Comparison of ENCODE assay signal across 16 cellular contexts in the genomic region with DNA sequence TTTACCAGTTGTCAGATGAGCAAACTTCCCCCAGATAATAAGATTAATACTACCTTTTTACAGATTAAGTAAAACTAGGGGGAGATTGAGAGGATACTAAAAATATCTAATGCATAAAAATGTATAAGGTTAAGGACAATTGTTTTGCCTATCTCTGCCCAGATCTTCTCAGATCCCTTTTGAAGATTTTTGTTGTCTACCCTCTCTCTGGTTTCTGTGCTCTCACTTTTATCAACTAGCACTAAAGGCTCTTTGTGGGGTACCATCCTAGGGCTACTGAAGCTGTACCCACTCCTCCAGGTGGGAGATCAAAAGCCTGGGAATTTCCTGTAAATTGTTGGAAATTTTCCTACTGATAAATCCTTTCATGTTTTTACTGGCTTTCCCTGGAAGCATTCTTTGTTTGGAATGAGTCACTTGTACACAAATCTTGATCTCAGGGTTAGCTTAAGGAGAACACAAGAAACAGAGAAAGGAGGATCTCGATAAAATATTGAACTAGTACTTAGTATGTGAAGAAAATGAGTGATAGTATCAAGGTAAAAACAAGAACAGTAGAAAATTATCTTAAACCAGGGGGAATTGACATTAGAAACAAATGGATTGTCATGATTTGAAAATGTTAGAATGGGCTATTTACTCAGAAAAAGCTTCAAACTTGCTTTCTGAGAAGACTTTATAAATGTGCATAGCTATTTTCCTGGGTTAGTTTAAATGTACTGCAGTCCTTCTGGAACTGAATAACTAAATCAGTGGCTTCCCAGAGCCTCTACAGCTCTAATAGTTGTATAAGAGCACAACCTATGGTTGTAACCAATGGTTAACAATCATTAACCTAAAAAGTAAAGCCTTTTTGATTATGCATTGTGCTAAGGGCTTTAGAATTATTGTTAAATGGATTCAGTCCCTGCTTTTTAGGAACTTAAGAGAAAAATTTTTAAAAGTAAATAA.
DNase-seq lines count a peak whose midpoint lies in the region; ATAC-seq, FAIRE-seq and TF ChIP-seq lines count a peak whose summit lies in the region.
"Had no signal": no experiment of that assay in that cellular context is flagged by ENCODE, and none has a peak within 500 bp of the region (broad histone marks: within the 10 kb centered on the region; RNA-seq: fewer than 3 reads in every experiment).

No MANE protein-coding gene starts in this region.

- peak overlapping the region; percentile 67 to 87 for H3K27ac ChIP-seq in A549
- no peak overlapping the region for H3K27ac ChIP-seq in IMR-90 (ENCODE audit: insufficient read depth, low read length)
- no peak overlapping the region for H3K27ac ChIP-seq in astrocyte (ENCODE audit: low read depth, low read length)
- H3K27ac ChIP-seq: esophagus squamous epithelium, neural progenitor cell, PC-9 had no signal

- CTCF ChIA-PET in A549 (lab: Yijun Ruan, JAX) (interaction anchor here (0.6 kb wide), 1 partner anchor 208 kb away, joined by 3 read pairs; no protein-coding TSS in a partner anchor), IMR-90 (lab: Yijun Ruan, JAX) (no interaction called here)

- H3K4me3 ChIP-seq in A549 (no peak overlapping the region), IMR-90 (ENCODE audit: insufficient read depth, low read depth, low read length) (no peak overlapping the region), astrocyte (ENCODE audit: insufficient read depth, low read depth, low read length) (no peak overlapping the region)
- H3K4me3 ChIP-seq: esophagus squamous epithelium, neural progenitor cell, PC-9 had no signal

- H2BK5ac ChIP-seq in IMR-90 (ENCODE audit: low read depth, low read length, poor library complexity, severe bottlenecking) = no peak overlapping the region

- WGBS in A549 (ENCODE audit: missing lambda C conversion rate) = 0% methylated on average over 1 of the region's 1 CpG
- WGBS in IMR-90 (ENCODE audit: extremely low coverage in 2 of 2, insufficient read length in 1 of 2), 2 experiments = no CpG with 5 or more reads among the region's 1 CpG

- no peak overlapping the region for H2AK5ac ChIP-seq in IMR-90 (ENCODE audit: low read depth, low read length)

- intact Hi-C loops in IMR-90 (cut with micrococcal nuclease) (no loop called here), CD14-positive monocyte (cut with micrococcal nuclease) (no loop called here)

- no peak overlapping the region for H4K5ac ChIP-seq in IMR-90 (ENCODE audit: low read depth, low read length)

- H3K56ac ChIP-seq in IMR-90 (ENCODE audit: extremely low read depth, insufficient read depth, low read length) = no peak overlapping the region

- no peak overlapping the region for H2AK9ac ChIP-seq in IMR-90 (replicated peaks; ENCODE audit: low read depth, low read length, poor library complexity)

- no peak overlapping the region; a peak in 1 of 4 replicates for H4K8ac ChIP-seq in IMR-90 (ENCODE audit: low read depth in 2 of 2, low read length in 2 of 2)

- DNase-seq in A549 (ENCODE audit: low read depth in 1 of 2, low spot score in 1 of 2) = peak; percentile 23 to 74
- peak; percentile 31 for DNase-seq in IMR-90
- DNase-seq in astrocyte (ENCODE audit: low read depth) = peak; percentile 21
- DNase-seq in glomerular endothelial cell (ENCODE audit: extremely low read depth, low read depth, low spot score) = peak; percentile 25
- no peak for DNase-seq in CD14-positive monocyte (ENCODE audit: low spot score)
- DNase-seq in activated naive CD4-positive, alpha-beta T cell (lab: John Stamatoyannopoulos, UW) = no peak
- no peak for DNase-seq in D341Med (ENCODE audit: low spot score)
- DNase-seq: activated CD4-positive, alpha-beta T cell treated with anti-CD3 and anti-CD28 coated beads, Interleukin-2, amount 50 U/mL, for 1 hour; activated naive CD4-positive, alpha-beta T cell treated with anti-CD3 and anti-CD28 coated beads, Interleukin-2, amount 10 ng/mL, durations not matched to agents 7 days and 5 days; CD4-positive, alpha-beta memory T cell; esophagus squamous epithelium; midbrain; NCI-H69; PC-9 had no signal

- no peaks in the 10 kb centered on the region for H3K79me1 ChIP-seq in IMR-90 (ENCODE audit: low read depth in 1 of 2, low read length in 2 of 2)

- H3K27ac Mint-ChIP-seq in astrocyte (ENCODE audit: unreplicated experiment) (no peak overlapping the region), CD14-positive monocyte (no peak overlapping the region)
- H3K27ac Mint-ChIP-seq: activated naive CD4-positive, alpha-beta T cell treated with anti-CD3 and anti-CD28 coated beads, Interleukin-2, amount 10 ng/mL, durations not matched to agents 7 days and 5 days; CD4-positive, alpha-beta memory T cell; neural progenitor cell had no signal

- H3K9me3 Mint-ChIP-seq in astrocyte (ENCODE audit: unreplicated experiment) = no peaks in the 10 kb centered on the region
- H3K9me3 Mint-ChIP-seq in CD14-positive monocyte = peaks cover 0 to 7% (median 0%) of the 10 kb centered on the region in 7 donors
- H3K9me3 Mint-ChIP-seq: activated naive CD4-positive, alpha-beta T cell treated with anti-CD3 and anti-CD28 coated beads, Interleukin-2, amount 10 ng/mL, durations not matched to agents 7 days and 5 days; neural progenitor cell had no signal

- no peak overlapping the region for H4K91ac ChIP-seq in IMR-90 (ENCODE audit: insufficient read depth, low read depth, low read length)

- H4K20me1 ChIP-seq in IMR-90 (ENCODE audit: insufficient read depth, low read length) (no peaks in the 10 kb centered on the region), astrocyte (ENCODE audit: insufficient read depth, low read length) (no peaks in the 10 kb centered on the region)

- POLR2A ChIA-PET in A549 (lab: Yijun Ruan, JAX) = no interaction called here
- POLR2A ChIA-PET in IMR-90 (lab: Charles Lee; ENCODE audit: unreplicated experiment) = no interaction called here

- no peak overlapping the region for H2AFZ ChIP-seq in IMR-90 (replicated peaks; ENCODE audit: low read length, poor library complexity)
- no peak overlapping the region for H2AFZ ChIP-seq in astrocyte (ENCODE audit: low read depth, low read length)
- H2AFZ ChIP-seq: neural progenitor cell, PC-9 had no signal

- ATAC-seq in A549 (peak; percentile 77 to 91), IMR-90 (ENCODE audit: low read depth) (0 out of 2 replicates have a peak, but pooled peaks have one; percentile 29), HG03045 (IDR thresholded peaks at IDR 0.05; ENCODE audit: unreplicated experiment) (no peak)

- H3K4me2 ChIP-seq in A549 = peak overlapping the region; percentile 67
- no peak overlapping the region for H3K4me2 ChIP-seq in IMR-90 (ENCODE audit: low read depth, low read length)
- peak overlapping the region; percentile 15 for H3K4me2 ChIP-seq in astrocyte (ENCODE audit: low read length)
- H3K4me2 ChIP-seq: neural progenitor cell, PC-9 had no signal

- no peak for TF ChIP-seq POLR2A in A549 (IDR thresholded peaks at IDR 0.05; ENCODE audit: low read length)
- TF ChIP-seq POLR2A in IMR-90 (IDR thresholded peaks at IDR 0.05; ENCODE audit: low read depth, low read length) = no peak

- H3K23ac ChIP-seq in IMR-90 (ENCODE audit: low read depth, low read length) = no peak overlapping the region

- H3K36me3 Mint-ChIP-seq in astrocyte (ENCODE audit: low read depth, unreplicated experiment) (no peaks in the 10 kb centered on the region), CD14-positive monocyte (no peaks in the 10 kb centered on the region)
- H3K36me3 Mint-ChIP-seq: activated naive CD4-positive, alpha-beta T cell treated with anti-CD3 and anti-CD28 coated beads, Interleukin-2, amount 10 ng/mL, durations not matched to agents 7 days and 5 days; CD4-positive, alpha-beta memory T cell; neural progenitor cell had no signal

- no peak overlapping the region for H3K18ac ChIP-seq in IMR-90 (ENCODE audit: low read depth, low read length)

- dilution Hi-C loops in IMR-90 (cut with HindIII; ENCODE audit: low sequenced_read_pairs, unreplicated experiment) = no loop called here

- TF ChIP-seq EP300 in A549 (IDR thresholded peaks at IDR 0.05) = peak in 1 of 2 experiments; percentile 63; a peak in 1 of 5 replicates

- H2BK15ac ChIP-seq in IMR-90 (ENCODE audit: low read depth, low read length) = no peak overlapping the region

- in situ Hi-C loops in IMR-90 (cut with MboI; ENCODE audit: low sequenced_read_pairs) = no loop called here

- no peak overlapping the region for H2BK20ac ChIP-seq in IMR-90 (ENCODE audit: low read depth, low read length)

- no peaks in the 10 kb centered on the region for H3K9me1 ChIP-seq in IMR-90 (ENCODE audit: insufficient read depth, low read length)

- no peak overlapping the region for H3K4ac ChIP-seq in IMR-90 (ENCODE audit: low read depth, low read length)

- H3K4me3 Mint-ChIP-seq in astrocyte (ENCODE audit: unreplicated experiment) (no peak overlapping the region), CD14-positive monocyte (no peak overlapping the region)
- H3K4me3 Mint-ChIP-seq: activated naive CD4-positive, alpha-beta T cell treated with anti-CD3 and anti-CD28 coated beads, Interleukin-2, amount 10 ng/mL, durations not matched to agents 7 days and 5 days; CD4-positive, alpha-beta memory T cell; neural progenitor cell had no signal

- TF ChIP-seq CTCF in A549 (IDR thresholded peaks at IDR 0.05) (no peak), IMR-90 (conservative IDR thresholded peaks at IDR 0.05; ENCODE audit: low read depth, low read length) (no peak), astrocyte (IDR thresholded peaks at IDR 0.05; ENCODE audit: insufficient read depth, low read depth, low read length) (no peak), CD14-positive monocyte (IDR thresholded peaks at IDR 0.05) (no peak)

- TF ChIP-seq RAD21 in A549 (conservative IDR thresholded peaks at IDR 0.05 in 1 of 2, IDR thresholded peaks at IDR 0.05 in 1 of 2) (no peak), IMR-90 (IDR thresholded peaks at IDR 0.05; ENCODE audit: low read length) (no peak)

- H3K9ac ChIP-seq in IMR-90 (ENCODE audit: low read depth, low read length) (no peak overlapping the region), astrocyte (ENCODE audit: low read length) (no peak overlapping the region)
- H3K9ac ChIP-seq: neural progenitor cell had no signal

- H3K4me1 Mint-ChIP-seq in astrocyte (ENCODE audit: low read depth, unreplicated experiment) (peaks cover 8% of the 10 kb centered on the region), CD14-positive monocyte (peaks cover 2% of the 10 kb centered on the region)
- H3K4me1 Mint-ChIP-seq: activated naive CD4-positive, alpha-beta T cell treated with anti-CD3 and anti-CD28 coated beads, Interleukin-2, amount 10 ng/mL, durations not matched to agents 7 days and 5 days; CD4-positive, alpha-beta memory T cell; neural progenitor cell had no signal

- peak; percentile 100 for FAIRE-seq in A549 (lab: Jason Lieb, UNC)
- FAIRE-seq in astrocyte (lab: Jason Lieb, UNC) = peak; percentile 93

- H3K14ac ChIP-seq in IMR-90 (replicated peaks; ENCODE audit: low read depth, low read length) = no peak overlapping the region

- no peaks in the 10 kb centered on the region for H3K79me2 ChIP-seq in astrocyte (ENCODE audit: insufficient read depth, low read length)

- no peaks in the 10 kb centered on the region for H3K27me3 Mint-ChIP-seq in astrocyte (ENCODE audit: low read depth, unreplicated experiment)
- H3K27me3 Mint-ChIP-seq in CD14-positive monocyte (ENCODE audit: low read depth in 3 of 3) = peaks cover 0 to 4% (median 0%) of the 10 kb centered on the region in 3 donors
- H3K27me3 Mint-ChIP-seq: activated naive CD4-positive, alpha-beta T cell treated with anti-CD3 and anti-CD28 coated beads, Interleukin-2, amount 10 ng/mL, durations not matched to agents 7 days and 5 days; CD4-positive, alpha-beta memory T cell had no signal

- H3K36me3 ChIP-seq in IMR-90 (ENCODE audit: control insufficient read depth, insufficient read depth, low read length) (no peaks in the 10 kb centered on the region), astrocyte (ENCODE audit: insufficient read depth, low read length) (no peaks in the 10 kb centered on the region)
- H3K36me3 ChIP-seq: esophagus squamous epithelium, neural progenitor cell had no signal

- H2BK120ac ChIP-seq in IMR-90 (ENCODE audit: low read depth, low read length) = peak overlapping the region; percentile 56

- no TSS peak for BruUV-seq in IMR-90 (replicated peaks; lab: Mats Ljungman, UMichigan)

- H3K27me3 ChIP-seq in IMR-90 (ENCODE audit: control insufficient read depth, insufficient read depth, low read length) (no peaks in the 10 kb centered on the region; the same call in 1 of the 2 replicates), astrocyte (ENCODE audit: insufficient read depth, low read length) (no peaks in the 10 kb centered on the region)
- H3K27me3 ChIP-seq: esophagus squamous epithelium, neural progenitor cell had no signal

- peaks cover 25% of the 10 kb centered on the region for H3K4me1 ChIP-seq in A549
- no peaks in the 10 kb centered on the region for H3K4me1 ChIP-seq in IMR-90 (ENCODE audit: control insufficient read depth, insufficient read depth, low read length)
- peaks cover 3% of the 10 kb centered on the region for H3K4me1 ChIP-seq in astrocyte (ENCODE audit: insufficient read depth, low read length)
- H3K4me1 ChIP-seq: neural progenitor cell had no signal

- H3K9me3 ChIP-seq in A549 = no peaks in the 10 kb centered on the region
- H3K9me3 ChIP-seq in IMR-90 (ENCODE audit: control insufficient read depth, insufficient read depth, low read length) = no peaks in the 10 kb centered on the region
- no peaks in the 10 kb centered on the region for H3K9me3 ChIP-seq in astrocyte (ENCODE audit: insufficient read depth, low read depth, low read length)
- H3K9me3 ChIP-seq: esophagus squamous epithelium had no signal

Comparison
In these comparisons a context has a peak if more than half of its experiments do, and no peak if none do; other contexts are left out.
1. DNase-seq: peak in A549 (2 of 2), IMR-90 (single experiment), astrocyte (single experiment) and glomerular endothelial cell (single experiment); none in CD14-positive monocyte (single experiment), activated naive CD4-positive, alpha-beta T cell (0 of 4) and D341Med (single experiment).
2. H3K27ac ChIP-seq: peak in A549 (2 of 2); none in IMR-90 (single experiment) and astrocyte (single experiment).